In the genomic region with DNA sequence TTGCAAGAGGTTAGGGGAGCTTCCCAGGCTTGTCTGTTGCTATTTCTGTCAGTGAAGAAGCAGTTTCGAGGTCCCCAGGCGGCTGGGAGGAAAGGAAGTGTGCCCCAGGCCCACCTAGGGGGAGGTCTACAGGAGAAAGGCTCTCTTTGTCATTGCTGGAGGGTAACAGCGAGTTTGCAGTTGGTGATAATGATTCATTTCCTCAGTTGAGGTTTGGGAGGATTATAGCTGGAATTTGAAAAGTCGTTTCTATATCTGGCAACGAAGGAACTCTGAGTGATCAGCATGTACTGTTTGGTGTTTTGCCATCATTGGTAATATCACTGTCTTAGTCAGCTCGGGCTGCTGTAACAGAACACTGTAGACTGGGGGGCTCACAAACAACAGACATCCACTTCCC, we compare ENCODE assay signal across 1 cellular context.
TF ChIP-seq lines count a peak whose summit lies in the region.

No MANE protein-coding gene starts in this region.

TF ChIP-seq in SK-N-SH, 30 proteins besides CTCF, POLR2A, EP300 and RAD21 (continued from another document):
- TF ChIP-seq, protein P1, sequence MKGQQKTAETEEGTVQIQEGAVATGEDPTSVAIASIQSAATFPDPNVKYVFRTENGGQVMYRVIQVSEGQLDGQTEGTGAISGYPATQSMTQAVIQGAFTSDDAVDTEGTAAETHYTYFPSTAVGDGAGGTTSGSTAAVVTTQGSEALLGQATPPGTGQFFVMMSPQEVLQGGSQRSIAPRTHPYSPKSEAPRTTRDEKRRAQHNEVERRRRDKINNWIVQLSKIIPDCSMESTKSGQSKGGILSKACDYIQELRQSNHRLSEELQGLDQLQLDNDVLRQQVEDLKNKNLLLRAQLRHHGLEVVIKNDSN (IDR thresholded peaks at IDR 0.05; ENCODE audit: borderline replicate concordance, low read depth), result no peak
- TF ChIP-seq, protein P2, sequence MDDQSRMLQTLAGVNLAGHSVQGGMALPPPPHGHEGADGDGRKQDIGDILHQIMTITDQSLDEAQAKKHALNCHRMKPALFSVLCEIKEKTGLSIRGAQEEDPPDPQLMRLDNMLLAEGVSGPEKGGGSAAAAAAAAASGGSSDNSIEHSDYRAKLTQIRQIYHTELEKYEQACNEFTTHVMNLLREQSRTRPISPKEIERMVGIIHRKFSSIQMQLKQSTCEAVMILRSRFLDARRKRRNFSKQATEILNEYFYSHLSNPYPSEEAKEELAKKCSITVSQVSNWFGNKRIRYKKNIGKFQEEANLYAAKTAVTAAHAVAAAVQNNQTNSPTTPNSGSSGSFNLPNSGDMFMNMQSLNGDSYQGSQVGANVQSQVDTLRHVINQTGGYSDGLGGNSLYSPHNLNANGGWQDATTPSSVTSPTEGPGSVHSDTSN (IDR thresholded peaks at IDR 0.05), result no peak
- peak; percentile 7; the same call in 1 of the 2 replicates for TF ChIP-seq MEF2A (IDR thresholded peaks at IDR 0.05; ENCODE audit: borderline replicate concordance, low read depth)
- TF ChIP-seq MXI1 (IDR thresholded peaks at IDR 0.05; ENCODE audit: low read depth, low read length), result no peak
- TF ChIP-seq RFX5 (IDR thresholded peaks at IDR 0.05; ENCODE audit: low read length), result no peak
- TF ChIP-seq FOXJ3 (CRISPR knock-in tag; IDR thresholded peaks at IDR 0.05), result no peak
- TF ChIP-seq SIN3A (IDR thresholded peaks at IDR 0.05; ENCODE audit: borderline replicate concordance, low read depth, low read length), result no peak
- TF ChIP-seq GATA2 (CRISPR knock-in tag; IDR thresholded peaks at IDR 0.05), result no peak
- TF ChIP-seq EZH2phosphoT487 (IDR thresholded peaks at IDR 0.05; ENCODE audit: borderline replicate concordance, low read depth), result no peak
- no peak for TF ChIP-seq POLR2AphosphoS5 (IDR thresholded peaks at IDR 0.05; ENCODE audit: low read depth, low read length)
- TF ChIP-seq, protein P3, sequence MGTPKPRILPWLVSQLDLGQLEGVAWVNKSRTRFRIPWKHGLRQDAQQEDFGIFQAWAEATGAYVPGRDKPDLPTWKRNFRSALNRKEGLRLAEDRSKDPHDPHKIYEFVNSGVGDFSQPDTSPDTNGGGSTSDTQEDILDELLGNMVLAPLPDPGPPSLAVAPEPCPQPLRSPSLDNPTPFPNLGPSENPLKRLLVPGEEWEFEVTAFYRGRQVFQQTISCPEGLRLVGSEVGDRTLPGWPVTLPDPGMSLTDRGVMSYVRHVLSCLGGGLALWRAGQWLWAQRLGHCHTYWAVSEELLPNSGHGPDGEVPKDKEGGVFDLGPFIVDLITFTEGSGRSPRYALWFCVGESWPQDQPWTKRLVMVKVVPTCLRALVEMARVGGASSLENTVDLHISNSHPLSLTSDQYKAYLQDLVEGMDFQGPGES (IDR thresholded peaks at IDR 0.05; ENCODE audit: low read depth, low read length), result no peak
